23 cellular contexts compared by ENCODE assay signal in genomic region chr2:183209395-183210028, GRCh38.
"Had no signal": no experiment of that assay in that cellular context is flagged by ENCODE, and none has a peak within 500 bp of the region (broad histone marks: within the 10 kb centered on the region; RNA-seq: fewer than 3 reads in every experiment).

No MANE protein-coding gene starts in this region.

- DNase-seq: dermis blood vessel endothelial cell; dorsolateral prefrontal cortex; effector CD4-positive, alpha-beta T cell; effector memory CD4-positive, alpha-beta T cell; foreskin keratinocyte; gastrocnemius medialis; glutamatergic neuron; head of caudate nucleus; heart right ventricle; hypothalamus; left cardiac atrium; left lung; left ventricle myocardium superior; lower lobe of right lung; mucosa of descending colon; naive B cell; naive thymus-derived CD8-positive, alpha-beta T cell had no signal

- H3K27me3 ChIP-seq: dorsolateral prefrontal cortex, esophagus muscularis mucosa, foreskin keratinocyte, gastrocnemius medialis, heart right ventricle, left lung had no signal

- H3K4me1 ChIP-seq: foreskin keratinocyte, gastrocnemius medialis, heart right ventricle, lower lobe of right lung had no signal

- H3K36me3 ChIP-seq: esophagus muscularis mucosa, gastrocnemius medialis, heart right ventricle, left lung, lower lobe of right lung had no signal

- H3K4me3 ChIP-seq: coronary artery, dorsolateral prefrontal cortex, esophagus muscularis mucosa, gastrocnemius medialis, heart right ventricle, left lung, lower lobe of right lung, mucosa of descending colon had no signal

- H3K9me3 ChIP-seq: gastrocnemius medialis, left lung, lower lobe of right lung, mucosa of descending colon had no signal

- H3K27ac ChIP-seq: coronary artery, dorsolateral prefrontal cortex, esophagus muscularis mucosa, foreskin keratinocyte, gastrocnemius medialis, heart right ventricle, left lung, lower lobe of right lung had no signal

- FAIRE-seq: colon, endothelial cell of umbilical vein, islet of Langerhans, keratinocyte had no signal

- ATAC-seq: foreskin keratinocyte; gastrocnemius medialis; heart right ventricle; left cardiac atrium; left lung; left ventricle myocardium superior; lower lobe of right lung; mucosa of descending colon; naive thymus-derived CD8-positive, alpha-beta T cell had no signal
